Comparison of ENCODE assay signal across 22 cellular contexts in the genomic region with DNA sequence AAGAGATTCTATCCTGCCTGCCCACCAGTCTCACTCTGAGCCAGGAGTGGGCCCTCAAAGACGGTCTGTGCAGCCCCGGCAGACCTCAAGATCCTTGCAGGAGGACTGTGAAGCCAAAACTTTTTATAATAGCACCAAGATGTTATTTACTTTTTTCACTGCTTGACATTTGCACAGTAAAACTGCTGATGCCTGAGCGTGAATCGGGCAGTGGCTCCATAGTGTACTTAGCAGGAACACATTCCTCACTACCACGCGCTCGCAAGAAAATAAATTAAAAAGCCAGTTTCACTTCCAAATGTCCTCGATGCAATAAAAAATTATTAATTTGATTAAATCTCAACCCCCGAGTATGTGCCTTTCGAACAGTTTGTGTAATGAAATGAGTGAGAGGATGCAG. TPM values are rescaled to one million over a fixed set of nuclear protein-coding genes. Genes with fewer than 3 reads are reported as not detected.
"Had no signal": no experiment of that assay in that cellular context is flagged by ENCODE, and none has a peak within 500 bp of the region (broad histone marks: within the 10 kb centered on the region; RNA-seq: fewer than 3 reads in every experiment).

No MANE protein-coding gene starts in this region.

- H3K4me1 ChIP-seq: colonic mucosa, gastrocnemius medialis, heart right ventricle, lower lobe of right lung, parathyroid adenoma, psoas muscle, right lobe of liver, testis had no signal

- H3K27me3 ChIP-seq: colonic mucosa, gastrocnemius medialis, testis had no signal

- H3K27me3 Mint-ChIP-seq: stimulated activated memory B cell treated with anti-CD40 and anti-IgM and Interleukin-4, amounts not matched to agents 10 μg/mL and 1 μg/mL and 100 μg/mL, for 72 hours; stimulated activated naive CD8-positive, alpha-beta T cell treated with anti-CD3 and anti-CD28 coated beads, Interleukin-15, Interleukin-2, amounts not matched to agents 100 ng/mL and 50 ng/mL, for 24 hours; type B pancreatic cell had no signal

- H3K9me3 ChIP-seq: colonic mucosa, gastrocnemius medialis, heart right ventricle, lower lobe of right lung, psoas muscle, right lobe of liver, testis had no signal

- H3K36me3 ChIP-seq: colonic mucosa, gastrocnemius medialis, heart right ventricle, lower lobe of right lung, right lobe of liver had no signal

- ATAC-seq: esophagus mucosa; gastrocnemius medialis; heart right ventricle; left lobe of liver; lower lobe of right lung; natural killer cell; psoas muscle; right lobe of liver; stimulated activated memory B cell treated with anti-CD40 and anti-IgM and Interleukin-4, amounts not matched to agents 10 μg/mL and 1 μg/mL and 100 μg/mL, for 72 hours had no signal

- H3K4me3 ChIP-seq: colonic mucosa, gastrocnemius medialis, heart right ventricle, lower lobe of right lung, psoas muscle, right lobe of liver, testis had no signal

- H3K27ac ChIP-seq: colonic mucosa, gastrocnemius medialis, heart right ventricle, lower lobe of right lung, parathyroid adenoma, psoas muscle, right lobe of liver, testis had no signal

- H3K36me3 Mint-ChIP-seq: memory B cell; mesothelial cell of epicardium; natural killer cell; stimulated activated memory B cell treated with anti-CD40 and anti-IgM and Interleukin-4, amounts not matched to agents 10 μg/mL and 1 μg/mL and 100 μg/mL, for 72 hours; type B pancreatic cell had no signal

- DNase-seq: colonic mucosa; dermis blood vessel endothelial cell; effector CD4-positive, alpha-beta T cell; gastrocnemius medialis; heart right ventricle; hypothalamus; kidney glomerular epithelial cell; lower lobe of right lung; natural killer cell; psoas muscle; retina; right lobe of liver; stimulated activated CD4-positive, alpha-beta T cell treated with anti-CD3 and anti-CD28 coated beads, Interleukin-4, amount 100 ng/mL, for 24 hours; testis had no signal

- H3K4me1 Mint-ChIP-seq: memory B cell; mesothelial cell of epicardium; stimulated activated memory B cell treated with anti-CD40 and anti-IgM and Interleukin-4, amounts not matched to agents 10 μg/mL and 1 μg/mL and 100 μg/mL, for 72 hours had no signal

- H3K9me3 Mint-ChIP-seq: memory B cell; natural killer cell; stimulated activated memory B cell treated with anti-CD40 and anti-IgM and Interleukin-4, amounts not matched to agents 10 μg/mL and 1 μg/mL and 100 μg/mL, for 72 hours; stimulated activated naive CD8-positive, alpha-beta T cell treated with anti-CD3 and anti-CD28 coated beads, Interleukin-15, Interleukin-2, amounts not matched to agents 100 ng/mL and 50 ng/mL, for 24 hours; type B pancreatic cell had no signal

- H3K4me3 Mint-ChIP-seq: memory B cell; mesothelial cell of epicardium; natural killer cell; stimulated activated memory B cell treated with anti-CD40 and anti-IgM and Interleukin-4, amounts not matched to agents 10 μg/mL and 1 μg/mL and 100 μg/mL, for 72 hours; stimulated activated naive CD8-positive, alpha-beta T cell treated with anti-CD3 and anti-CD28 coated beads, Interleukin-15, Interleukin-2, amounts not matched to agents 100 ng/mL and 50 ng/mL, for 24 hours; type B pancreatic cell had no signal

- H3K27ac Mint-ChIP-seq: memory B cell; mesothelial cell of epicardium; natural killer cell; stimulated activated memory B cell treated with anti-CD40 and anti-IgM and Interleukin-4, amounts not matched to agents 10 μg/mL and 1 μg/mL and 100 μg/mL, for 72 hours; stimulated activated naive CD8-positive, alpha-beta T cell treated with anti-CD3 and anti-CD28 coated beads, Interleukin-15, Interleukin-2, amounts not matched to agents 100 ng/mL and 50 ng/mL, for 24 hours; type B pancreatic cell had no signal

RNA-seq across cellular contexts. Expression of a gene that starts 22.5 kb away (rescaled TPM):
- total RNA-seq: natural killer cell had no signal
